Comparison of ENCODE assay signal across 17 cellular contexts in genomic region chr19:43589277-43589676, GRCh38. TPM values are rescaled to one million over a fixed set of nuclear protein-coding genes. Genes with fewer than 3 reads are reported as not detected.
DNase-seq lines count a peak whose midpoint lies in the region; ATAC-seq and TF ChIP-seq lines count a peak whose summit lies in the region.
"Had no signal": no experiment of that assay in that cellular context is flagged by ENCODE, and none has a peak within 500 bp of the region (broad histone marks: within the 10 kb centered on the region; RNA-seq: fewer than 3 reads in every experiment).

No MANE protein-coding gene starts in this region.

- H3K27ac ChIP-seq in gastroesophageal sphincter = no peak overlapping the region

- peaks cover 0 to 19% (median 10%) of the 10 kb centered on the region in 3 donors for H3K4me1 ChIP-seq in gastroesophageal sphincter

- peak overlapping the region; percentile 57 for H3K27ac Mint-ChIP-seq in stimulated activated naive CD8-positive, alpha-beta T cell treated with anti-CD3 and anti-CD28 coated beads, Interleukin-15, Interleukin-2, amounts not matched to agents 100 ng/mL and 50 ng/mL, for 24 hours
- peak overlapping the region in 1 of 2 donors; percentile 35 for H3K27ac Mint-ChIP-seq in stimulated activated naive CD8-positive, alpha-beta T cell treated with anti-CD3 and anti-CD28 coated beads, Interleukin-15, amount 100 ng/mL, for 72 hours
- peak overlapping the region; percentile 68 for H3K27ac Mint-ChIP-seq in activated naive CD8-positive, alpha-beta T cell treated with anti-CD3 and anti-CD28 coated beads, Interleukin-2, amount 10 ng/mL, durations not matched to agents 7 days and 5 days
- peak overlapping the region in 8 of 10 donors; percentile 15 to 87 (median 78) for H3K27ac Mint-ChIP-seq in naive thymus-derived CD8-positive, alpha-beta T cell

- no peak for ATAC-seq in stimulated activated naive CD8-positive, alpha-beta T cell treated with anti-CD3 and anti-CD28 coated beads, Interleukin-15, amount 100 ng/mL, for 72 hours
- no peak for ATAC-seq in activated naive CD8-positive, alpha-beta T cell treated with anti-CD3 and anti-CD28 coated beads, Interleukin-2, amount 10 ng/mL, durations not matched to agents 7 days and 5 days (ENCODE audit: low read depth)
- no peak for ATAC-seq in naive thymus-derived CD8-positive, alpha-beta T cell
- ATAC-seq in gastroesophageal sphincter = no peak

- H3K9me3 Mint-ChIP-seq in stimulated activated naive CD8-positive, alpha-beta T cell treated with anti-CD3 and anti-CD28 coated beads, Interleukin-15, Interleukin-2, amounts not matched to agents 100 ng/mL and 50 ng/mL, for 24 hours = no peaks in the 10 kb centered on the region
- H3K9me3 Mint-ChIP-seq in stimulated activated naive CD8-positive, alpha-beta T cell treated with anti-CD3 and anti-CD28 coated beads, Interleukin-15, amount 100 ng/mL, for 72 hours = no peaks in the 10 kb centered on the region
- no peaks in the 10 kb centered on the region for H3K9me3 Mint-ChIP-seq in activated naive CD8-positive, alpha-beta T cell treated with anti-CD3 and anti-CD28 coated beads, Interleukin-2, amount 10 ng/mL, durations not matched to agents 7 days and 5 days
- H3K9me3 Mint-ChIP-seq in naive thymus-derived CD8-positive, alpha-beta T cell = no peaks in the 10 kb centered on the region

- DNase-seq in stimulated activated naive CD8-positive, alpha-beta T cell treated with anti-CD3 and anti-CD28 coated beads, Interleukin-15, amount 100 ng/mL, for 72 hours = no peak
- DNase-seq in activated naive CD8-positive, alpha-beta T cell treated with anti-CD3 and anti-CD28 coated beads, Interleukin-2, amount 10 ng/mL, durations not matched to agents 7 days and 5 days = no peak
- no peak for DNase-seq in naive thymus-derived CD8-positive, alpha-beta T cell
- no peak for DNase-seq in CD1c-positive myeloid dendritic cell (ENCODE audit: extremely low spot score)
- no peak for DNase-seq in stimulated activated CD4-positive, alpha-beta T cell treated with anti-CD3 and anti-CD28 coated beads, Interleukin-2, amount 100 ng/mL, for 48 hours
- DNase-seq: AML-193; KG1; MG63; NCI-H1092 treated with DMSO at 0.1 percent for 48 hours; NCI-H1694; NCI-H2107; NCI-H345; NCI-H69; NK-92 treated with Interleukin-12 subunit alpha and Interleukin-12 subunit beta, amount 100 ng/mL, for 24 hours had no signal

- H3K4me3 ChIP-seq in gastroesophageal sphincter = no peak overlapping the region
- H3K4me3 ChIP-seq: MG63 had no signal

- no peak overlapping the region for H3K4me3 Mint-ChIP-seq in stimulated activated naive CD8-positive, alpha-beta T cell treated with anti-CD3 and anti-CD28 coated beads, Interleukin-15, Interleukin-2, amounts not matched to agents 100 ng/mL and 50 ng/mL, for 24 hours
- H3K4me3 Mint-ChIP-seq in stimulated activated naive CD8-positive, alpha-beta T cell treated with anti-CD3 and anti-CD28 coated beads, Interleukin-15, amount 100 ng/mL, for 72 hours = no peak overlapping the region
- H3K4me3 Mint-ChIP-seq in activated naive CD8-positive, alpha-beta T cell treated with anti-CD3 and anti-CD28 coated beads, Interleukin-2, amount 10 ng/mL, durations not matched to agents 7 days and 5 days = no peak overlapping the region
- H3K4me3 Mint-ChIP-seq in naive thymus-derived CD8-positive, alpha-beta T cell = no peak overlapping the region

- H3K9me3 ChIP-seq in gastroesophageal sphincter = no peaks in the 10 kb centered on the region
- H3K9me3 ChIP-seq: MG63 had no signal

- 61 to 76% methylated on average over 5 of the region's 5 CpGs for WGBS in gastroesophageal sphincter (ENCODE audit: low coverage in 1 of 2), 2 donors

- H3K36me3 ChIP-seq in gastroesophageal sphincter = peaks cover 0 to 80% of the 10 kb centered on the region in 2 donors

- H3K27me3 ChIP-seq in gastroesophageal sphincter = no peaks in the 10 kb centered on the region
- H3K27me3 ChIP-seq: MG63 had no signal

- TF ChIP-seq EP300 in gastroesophageal sphincter (IDR thresholded peaks at IDR 0.05) = no peak

- no peaks in the 10 kb centered on the region for H3K27me3 Mint-ChIP-seq in stimulated activated naive CD8-positive, alpha-beta T cell treated with anti-CD3 and anti-CD28 coated beads, Interleukin-15, Interleukin-2, amounts not matched to agents 100 ng/mL and 50 ng/mL, for 24 hours
- H3K27me3 Mint-ChIP-seq in stimulated activated naive CD8-positive, alpha-beta T cell treated with anti-CD3 and anti-CD28 coated beads, Interleukin-15, amount 100 ng/mL, for 72 hours = no peaks in the 10 kb centered on the region
- no peaks in the 10 kb centered on the region for H3K27me3 Mint-ChIP-seq in activated naive CD8-positive, alpha-beta T cell treated with anti-CD3 and anti-CD28 coated beads, Interleukin-2, amount 10 ng/mL, durations not matched to agents 7 days and 5 days
- no peaks in the 10 kb centered on the region for H3K27me3 Mint-ChIP-seq in naive thymus-derived CD8-positive, alpha-beta T cell

- TF ChIP-seq CTCF in gastroesophageal sphincter (IDR thresholded peaks at IDR 0.05) = no peak

- POLR2A ChIA-PET in activated naive CD8-positive, alpha-beta T cell treated with anti-CD3 and anti-CD28 coated beads, Interleukin-2, amount 10 ng/mL, durations not matched to agents 7 days and 5 days (lab: Charles Lee) = interaction anchor here (0.9 to 1.0 kb wide), 2 partner anchors 10 to 15 kb away, joined by 3 read pairs; no protein-coding TSS in a partner anchor
- POLR2A ChIA-PET in naive thymus-derived CD8-positive, alpha-beta T cell (lab: Charles Lee) = interaction anchor here (1.0 kb wide), 1 partner anchor 15 kb away, joined by 7 read pairs; the partner anchor contains the start of gene XRCC1

- H3K36me3 Mint-ChIP-seq in stimulated activated naive CD8-positive, alpha-beta T cell treated with anti-CD3 and anti-CD28 coated beads, Interleukin-15, Interleukin-2, amounts not matched to agents 100 ng/mL and 50 ng/mL, for 24 hours (ENCODE audit: low read depth) = peaks cover 50% of the 10 kb centered on the region
- H3K36me3 Mint-ChIP-seq in activated naive CD8-positive, alpha-beta T cell treated with anti-CD3 and anti-CD28 coated beads, Interleukin-2, amount 10 ng/mL, durations not matched to agents 7 days and 5 days = peaks cover 27% of the 10 kb centered on the region
- peaks cover 0 to 14% (median 3%) of the 10 kb centered on the region in 3 donors for H3K36me3 Mint-ChIP-seq in naive thymus-derived CD8-positive, alpha-beta T cell

- peaks cover 31% of the 10 kb centered on the region for H3K4me1 Mint-ChIP-seq in stimulated activated naive CD8-positive, alpha-beta T cell treated with anti-CD3 and anti-CD28 coated beads, Interleukin-15, Interleukin-2, amounts not matched to agents 100 ng/mL and 50 ng/mL, for 24 hours (ENCODE audit: low read depth)
- peaks cover 57% of the 10 kb centered on the region for H3K4me1 Mint-ChIP-seq in stimulated activated naive CD8-positive, alpha-beta T cell treated with anti-CD3 and anti-CD28 coated beads, Interleukin-15, amount 100 ng/mL, for 72 hours
- peaks cover 24% of the 10 kb centered on the region for H3K4me1 Mint-ChIP-seq in activated naive CD8-positive, alpha-beta T cell treated with anti-CD3 and anti-CD28 coated beads, Interleukin-2, amount 10 ng/mL, durations not matched to agents 7 days and 5 days
- peaks cover 19 to 39% (median 30%) of the 10 kb centered on the region in 4 donors for H3K4me1 Mint-ChIP-seq in naive thymus-derived CD8-positive, alpha-beta T cell

- no peak for TF ChIP-seq POLR2A in gastroesophageal sphincter (IDR thresholded peaks at IDR 0.05)

RNA-seq across cellular contexts. Expression of gene IRGQ, which starts 6.7 kb away (rescaled TPM):
- 10 to 100 TPM; 12.4 to 13.9 TPM for total RNA-seq in activated naive CD8-positive, alpha-beta T cell treated with anti-CD3 and anti-CD28 coated beads, Interleukin-2, amount 10 ng/mL, durations not matched to agents 7 days and 5 days
- 10 to 100 TPM; 14.9 to 15.7 TPM for total RNA-seq in naive thymus-derived CD8-positive, alpha-beta T cell
- 1 to 10 TPM in 1 of 3 donors, under 1 TPM in 2; 0.37 to 1.1 (median 0.82) TPM for polyA plus RNA-seq in naive thymus-derived CD8-positive, alpha-beta T cell
- total RNA-seq in gastroesophageal sphincter = 10 to 100 TPM; 25.5 to 38.5 (median 27.8) TPM

RNA-seq across cellular contexts. Expression of gene ZNF576, which starts 7.1 kb away (rescaled TPM):
- total RNA-seq in activated naive CD8-positive, alpha-beta T cell treated with anti-CD3 and anti-CD28 coated beads, Interleukin-2, amount 10 ng/mL, durations not matched to agents 7 days and 5 days = 10 to 100 TPM; 15.3 to 17.8 TPM
- 10 to 100 TPM; 17.1 to 17.8 TPM for total RNA-seq in naive thymus-derived CD8-positive, alpha-beta T cell
- 10 to 100 TPM in 1 of 3 donors, 1 to 10 TPM in 2; 6.2 to 10.4 (median 9.3) TPM for polyA plus RNA-seq in naive thymus-derived CD8-positive, alpha-beta T cell
- total RNA-seq in gastroesophageal sphincter = 10 to 100 TPM; 10.8 to 19.9 (median 14.2) TPM

RNA-seq across cellular contexts. Expression of gene PINLYP, which starts 13.7 kb away (rescaled TPM):
- 10 to 100 TPM; 11.7 to 15.6 TPM for total RNA-seq in activated naive CD8-positive, alpha-beta T cell treated with anti-CD3 and anti-CD28 coated beads, Interleukin-2, amount 10 ng/mL, durations not matched to agents 7 days and 5 days
- 1 to 10 TPM; 2.5 to 2.7 TPM for total RNA-seq in naive thymus-derived CD8-positive, alpha-beta T cell
- 1 to 10 TPM in 2 of 3 donors, under 1 TPM in 1; 0.68 to 2.3 (median 1.7) TPM for polyA plus RNA-seq in naive thymus-derived CD8-positive, alpha-beta T cell
- 1 to 10 TPM; 2.3 to 9.4 (median 6.7) TPM for total RNA-seq in gastroesophageal sphincter
- total RNA-seq: H4 had no signal

RNA-seq across cellular contexts. Expression of gene XRCC1, which starts 13.9 kb away (rescaled TPM):
- 10 to 100 TPM; 40.0 to 43.2 TPM for total RNA-seq in activated naive CD8-positive, alpha-beta T cell treated with anti-CD3 and anti-CD28 coated beads, Interleukin-2, amount 10 ng/mL, durations not matched to agents 7 days and 5 days
- total RNA-seq in naive thymus-derived CD8-positive, alpha-beta T cell = 10 to 100 TPM; 38.2 to 39.0 TPM
- 10 to 100 TPM; 16.8 to 34.6 (median 33.7) TPM for polyA plus RNA-seq in naive thymus-derived CD8-positive, alpha-beta T cell
- 10 to 100 TPM; 17.9 to 31.0 (median 22.6) TPM for total RNA-seq in gastroesophageal sphincter

RNA-seq across cellular contexts. Expression of gene SRRM5, which starts 22.6 kb away (rescaled TPM):
- under 1 TPM; 0.68 to 0.72 TPM for total RNA-seq in activated naive CD8-positive, alpha-beta T cell treated with anti-CD3 and anti-CD28 coated beads, Interleukin-2, amount 10 ng/mL, durations not matched to agents 7 days and 5 days
- 1 to 10 TPM; 1.4 TPM for total RNA-seq in naive thymus-derived CD8-positive, alpha-beta T cell
- polyA plus RNA-seq in naive thymus-derived CD8-positive, alpha-beta T cell = under 1 TPM in 2 of 3 donors, not detected in 1; 0.08 to 0.94 TPM
- under 1 TPM in 1 of 4 donors, not detected in 3; 0.13 TPM for total RNA-seq in gastroesophageal sphincter
- total RNA-seq: H4 had no signal
